8 cellular contexts compared by ENCODE assay signal in the genomic region with DNA sequence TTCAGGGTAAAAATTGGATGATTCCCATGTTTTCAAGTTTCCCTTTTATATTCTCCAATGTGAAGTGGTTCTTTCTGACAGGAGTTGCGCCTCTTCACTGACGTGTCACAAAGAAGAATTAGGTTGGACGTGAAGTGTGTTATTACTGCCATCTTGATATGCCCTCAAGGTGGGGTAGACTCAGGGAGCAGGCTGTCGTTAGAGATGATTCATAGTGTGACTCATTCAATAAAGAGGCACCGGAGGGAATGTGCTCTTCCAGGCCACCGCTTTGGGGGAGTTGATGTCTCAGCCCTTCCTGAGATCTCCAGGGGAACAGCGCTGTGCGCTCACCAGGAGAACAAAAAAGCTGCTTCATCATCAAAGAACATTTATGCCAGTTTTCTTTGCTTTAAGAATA. TPM values are rescaled to one million over a fixed set of nuclear protein-coding genes. Genes with fewer than 3 reads are reported as not detected.
DNase-seq lines count a peak whose midpoint lies in the region; ATAC-seq, FAIRE-seq and TF ChIP-seq lines count a peak whose summit lies in the region.

No MANE protein-coding gene starts in this region.

- H3K27me3 ChIP-seq in ACC112 (ENCODE audit: insufficient read depth, low read length) = no peaks in the 10 kb centered on the region
- H3K27me3 ChIP-seq in bronchial epithelial cell (ENCODE audit: control insufficient read depth, insufficient read depth, low read length) = no peaks in the 10 kb centered on the region

- ATAC-seq in HG02970 (IDR thresholded peaks at IDR 0.05; ENCODE audit: low FRiP score, unreplicated experiment) = no peak
- no peak for ATAC-seq in HG03565 (IDR thresholded peaks at IDR 0.05; ENCODE audit: unreplicated experiment)

- H2AFZ ChIP-seq in ACC112 (ENCODE audit: low read length, unreplicated experiment) = no peak overlapping the region

- H3K36me3 ChIP-seq in ACC112 (ENCODE audit: insufficient read depth, low read length) = no peaks in the 10 kb centered on the region
- no peaks in the 10 kb centered on the region for H3K36me3 ChIP-seq in bronchial epithelial cell (ENCODE audit: control insufficient read depth, insufficient read depth, low read length)

- no peak for TF ChIP-seq POLR2A in GM12891 (IDR thresholded peaks at IDR 0.05; ENCODE audit: low read depth, low read length)

- no peak for TF ChIP-seq CTCF in bronchial epithelial cell (IDR thresholded peaks at IDR 0.05; ENCODE audit: insufficient read depth, low read length, severe bottlenecking)
- no peak for TF ChIP-seq CTCF in coronary artery (IDR thresholded peaks at IDR 0.05)

- H3K4me3 ChIP-seq in ACC112 (ENCODE audit: low read depth, low read length) (0 out of 2 replicates have a peak overlapping the region, but pooled peaks have one; percentile 8), bronchial epithelial cell (ENCODE audit: low read depth, low read length) (no peak overlapping the region), coronary artery (no peak overlapping the region)

- H3K4me1 ChIP-seq in ACC112 (ENCODE audit: control insufficient read depth, insufficient read depth, low read length, unreplicated experiment) = peaks cover 28% of the 10 kb centered on the region

- DNase-seq in GM12891 (ENCODE audit: insufficient read length, low spot score) = no peak
- DNase-seq in RKO (ENCODE audit: low spot score) = peak; percentile 96
- DNase-seq in bronchial epithelial cell (ENCODE audit: low read depth) = peak; percentile 97
- DNase-seq in occipital lobe (lab: John Stamatoyannopoulos, UW) = peak; percentile 38
- DNase-seq in coronary artery (ENCODE audit: low spot score) = no peak

- FAIRE-seq in GM12891 (lab: Jason Lieb, UNC) = peak; percentile 13
- peak; percentile 43 for FAIRE-seq in bronchial epithelial cell (lab: Jason Lieb, UNC)

- H3K79me2 ChIP-seq in ACC112 (ENCODE audit: control insufficient read depth, insufficient read depth, low read length, unreplicated experiment) = peaks cover 8% of the 10 kb centered on the region

- H3K27ac ChIP-seq in ACC112 (ENCODE audit: low read depth, low read length) = peak overlapping the region; percentile 67
- no peak overlapping the region for H3K27ac ChIP-seq in coronary artery

TF ChIP-seq in GM12891, 5 proteins besides CTCF, POLR2A, EP300 and RAD21:
- TF ChIP-seq SPI1 (IDR thresholded peaks at IDR 0.05; ENCODE audit: low read depth, low read length) = no peak
- no peak for TF ChIP-seq POLR2AphosphoS5 (IDR thresholded peaks at IDR 0.05; ENCODE audit: low read depth, low read length)
- TF ChIP-seq TAF1 (IDR thresholded peaks at IDR 0.05; ENCODE audit: low read depth, low read length) = no peak
- no peak for TF ChIP-seq POU2F2 (IDR thresholded peaks at IDR 0.05; ENCODE audit: low read depth, low read length)
- TF ChIP-seq PAX5 (IDR thresholded peaks at IDR 0.05; ENCODE audit: insufficient read depth, low read length, severe bottlenecking) = no peak

RNA-seq across cellular contexts. Expression of a gene that starts 3.6 kb away (rescaled TPM):
- polyA plus RNA-seq in GM12891 (2012; ENCODE audit: low read depth, missing spikeins) = 53.7 TPM
- total RNA-seq in bronchial epithelial cell (14.5 and 20.7 TPM in 2 replicates), occipital lobe (33.1 TPM)

RNA-seq across cellular contexts. Expression of a gene that starts 43.1 kb away (rescaled TPM):
- polyA plus RNA-seq in GM12891 (2012; ENCODE audit: low read depth, missing spikeins) = not detected
- total RNA-seq in bronchial epithelial cell = not detected in 2 replicates
- not detected for total RNA-seq in occipital lobe

Comparison
In these comparisons a context has a peak if more than half of its experiments do, and no peak if none do; other contexts are left out.
1. DNase-seq: peak in RKO (single experiment), bronchial epithelial cell (single experiment) and occipital lobe (single experiment); none in GM12891 (single experiment) and coronary artery (single experiment).